In the genomic region with DNA sequence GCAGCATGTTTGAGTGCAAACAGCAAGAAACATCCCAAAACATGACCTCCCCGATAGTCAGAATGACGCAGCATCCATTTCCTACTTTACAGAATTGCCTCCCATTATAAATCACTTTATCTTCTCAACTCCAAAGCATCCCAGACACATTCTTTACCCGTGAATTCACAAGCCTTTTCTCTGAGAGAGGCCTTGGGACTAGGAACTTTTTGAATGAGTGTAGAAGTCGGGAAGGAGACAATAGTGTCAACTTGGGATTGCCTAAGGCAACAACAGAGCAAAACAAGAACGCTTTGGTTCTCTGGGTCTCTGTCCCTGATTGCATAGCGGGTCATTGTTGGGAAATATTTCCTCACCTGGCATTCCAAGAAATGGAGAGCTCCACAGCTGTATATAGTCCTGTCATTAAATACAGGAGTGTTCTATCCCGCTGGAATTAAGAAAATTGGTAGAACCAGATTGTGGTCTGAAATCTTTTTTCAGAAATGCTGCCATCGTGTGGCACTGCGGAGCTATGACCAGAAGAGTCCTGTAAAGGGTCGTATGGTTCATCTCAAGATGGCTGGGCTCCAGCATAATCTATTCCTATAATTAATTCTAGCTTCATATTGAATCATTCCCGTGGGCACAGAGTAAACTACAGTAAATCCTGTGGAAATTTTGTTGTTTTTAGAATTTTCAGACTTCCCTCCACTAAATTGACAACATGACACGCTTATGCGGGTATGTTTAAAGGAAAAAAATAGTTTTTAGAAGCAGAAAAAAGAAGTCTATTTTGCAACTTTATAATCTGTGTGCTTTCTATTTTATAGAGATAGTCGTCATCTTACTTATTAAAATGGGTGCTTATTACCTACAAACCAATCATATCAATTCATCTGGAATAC, we compare ENCODE assay signal across 8 cellular contexts. TPM values are rescaled to one million over a fixed set of nuclear protein-coding genes. Genes with fewer than 3 reads are reported as not detected.
A peak's percentile ranks its signal among the peaks of the same experiment; 100 is the strongest.
DNase-seq lines count a peak whose midpoint lies in the region; ATAC-seq and TF ChIP-seq lines count a peak whose summit lies in the region.

No MANE protein-coding gene starts in this region.

- intact Hi-C loops in CD8-positive, alpha-beta T cell (cut with DNase I, micrococcal nuclease) = loop anchor here (10.0 kb wide), 2 partner anchors 119 to 541 kb away; no protein-coding TSS in a partner anchor
- intact Hi-C loops in activated CD8-positive, alpha-beta T cell treated with anti-CD3 and anti-CD28 coated beads for 36 hours (cut with micrococcal nuclease) = loop anchor here (2.0 kb wide), 1 partner anchor 121 kb away; no protein-coding TSS in a partner anchor

- no peaks in the 10 kb centered on the region for H3K36me3 ChIP-seq in CD8-positive, alpha-beta T cell (ENCODE audit: insufficient read depth, low read length)

- no peaks in the 10 kb centered on the region for H3K9me3 Mint-ChIP-seq in CD8-positive, alpha-beta T cell
- H3K9me3 Mint-ChIP-seq in activated CD8-positive, alpha-beta T cell treated with anti-CD3 and anti-CD28 coated beads for 36 hours = no peaks in the 10 kb centered on the region
- H3K9me3 Mint-ChIP-seq in neural crest cell = no peaks in the 10 kb centered on the region

- H3K4me3 ChIP-seq in CD8-positive, alpha-beta T cell (ENCODE audit: low read depth, low read length) = no peak overlapping the region
- H3K4me3 ChIP-seq in foreskin fibroblast (ENCODE audit: low read depth in 1 of 2, low read length in 2 of 2) = peak overlapping the region; percentile 40 to 45

- no peak overlapping the region for H3K4me3 Mint-ChIP-seq in CD8-positive, alpha-beta T cell
- H3K4me3 Mint-ChIP-seq in activated CD8-positive, alpha-beta T cell treated with anti-CD3 and anti-CD28 coated beads for 36 hours = no peak overlapping the region
- peak overlapping the region; percentile 57 for H3K4me3 Mint-ChIP-seq in neural crest cell

- H3K27ac Mint-ChIP-seq in CD8-positive, alpha-beta T cell = no peak overlapping the region
- H3K27ac Mint-ChIP-seq in activated CD8-positive, alpha-beta T cell treated with anti-CD3 and anti-CD28 coated beads for 36 hours = no peak overlapping the region
- H3K27ac Mint-ChIP-seq in neural crest cell (ENCODE audit: unreplicated experiment) = peak overlapping the region; percentile 43

- peak; percentile 66 for TF ChIP-seq CTCF in CD8-positive, alpha-beta T cell (IDR thresholded peaks at IDR 0.05)
- TF ChIP-seq CTCF in activated CD8-positive, alpha-beta T cell treated with anti-CD3 and anti-CD28 coated beads for 36 hours (IDR thresholded peaks at IDR 0.05) = peak; percentile 80
- TF ChIP-seq CTCF in foreskin fibroblast (IDR thresholded peaks at IDR 0.05; ENCODE audit: low read depth, low read length) (peak; percentile 83), neural crest cell (conservative IDR thresholded peaks at IDR 0.05) (peak; percentile 97)

- H3K27ac ChIP-seq in CD8-positive, alpha-beta T cell (ENCODE audit: low read depth, low read length) = no peak overlapping the region

- peaks cover 12% of the 10 kb centered on the region for H3K4me1 Mint-ChIP-seq in CD8-positive, alpha-beta T cell (ENCODE audit: low read depth)
- peaks cover 7% of the 10 kb centered on the region for H3K4me1 Mint-ChIP-seq in activated CD8-positive, alpha-beta T cell treated with anti-CD3 and anti-CD28 coated beads for 36 hours (ENCODE audit: low read depth)
- peaks cover 33% of the 10 kb centered on the region for H3K4me1 Mint-ChIP-seq in neural crest cell

- POLR2A ChIA-PET in CD8-positive, alpha-beta T cell (lab: Charles Lee) = no interaction called here
- POLR2A ChIA-PET in activated CD8-positive, alpha-beta T cell treated with anti-CD3 and anti-CD28 coated beads for 36 hours (lab: Charles Lee) = no interaction called here

- DNase-seq in CD8-positive, alpha-beta T cell = peak in 3 of 7 experiments; percentile 16 to 42 (median 28)
- DNase-seq in NCI-H510A treated with DMSO at 0.1 percent for 48 hours (lab: John Stamatoyannopoulos, UW) = peak; percentile 56
- peak; percentile 56 for DNase-seq in activated CD8-positive, alpha-beta T cell treated with anti-CD3 and anti-CD28 coated beads for 36 hours
- peak; percentile 67 to 80 for DNase-seq in foreskin fibroblast
- DNase-seq in neural crest cell (ENCODE audit: low read depth, low spot score) = peak; percentile 53
- DNase-seq in effector CD4-positive, alpha-beta T cell = no peak

- no peaks in the 10 kb centered on the region for H3K9me3 ChIP-seq in CD8-positive, alpha-beta T cell (ENCODE audit: low read length)

- H3K27me3 ChIP-seq in CD8-positive, alpha-beta T cell (ENCODE audit: insufficient read depth, low read length) = no peaks in the 10 kb centered on the region

- peaks cover 6% of the 10 kb centered on the region for H3K4me1 ChIP-seq in CD8-positive, alpha-beta T cell (ENCODE audit: insufficient read depth, low read length)

- H3K27me3 Mint-ChIP-seq in CD8-positive, alpha-beta T cell (ENCODE audit: low read depth) = peaks cover 27% of the 10 kb centered on the region
- H3K27me3 Mint-ChIP-seq in activated CD8-positive, alpha-beta T cell treated with anti-CD3 and anti-CD28 coated beads for 36 hours = peaks cover 32% of the 10 kb centered on the region
- H3K27me3 Mint-ChIP-seq in neural crest cell (ENCODE audit: low read depth) = no peaks in the 10 kb centered on the region

- H3K36me3 Mint-ChIP-seq in CD8-positive, alpha-beta T cell = no peaks in the 10 kb centered on the region
- H3K36me3 Mint-ChIP-seq in activated CD8-positive, alpha-beta T cell treated with anti-CD3 and anti-CD28 coated beads for 36 hours (ENCODE audit: low read depth) = no peaks in the 10 kb centered on the region
- H3K36me3 Mint-ChIP-seq in neural crest cell (ENCODE audit: low read depth) = no peaks in the 10 kb centered on the region

- CTCF ChIA-PET in CD8-positive, alpha-beta T cell (lab: Charles Lee) = interaction anchor here (0.7 to 1.4 kb wide), 8 partner anchors 10 to 238 kb away, joined by 3 to 5 read pairs (median 3); no protein-coding TSS in a partner anchor
- CTCF ChIA-PET in activated CD8-positive, alpha-beta T cell treated with anti-CD3 and anti-CD28 coated beads for 36 hours (lab: Charles Lee) = interaction anchor here (0.7 to 3.6 kb wide), 32 partner anchors 10 to 541 kb away, joined by 3 to 29 read pairs (median 4); no protein-coding TSS in a partner anchor

- ATAC-seq in CD8-positive, alpha-beta T cell = peak; percentile 74
- ATAC-seq in GM19023 (IDR thresholded peaks at IDR 0.05; ENCODE audit: unreplicated experiment) = peak; percentile 82
- ATAC-seq in HG03280 (IDR thresholded peaks at IDR 0.05; ENCODE audit: unreplicated experiment) = peak; percentile 80
- peak; percentile 77 for ATAC-seq in activated CD8-positive, alpha-beta T cell treated with anti-CD3 and anti-CD28 coated beads for 36 hours

RNA-seq across cellular contexts. Expression of a gene that starts 2.0 kb away (rescaled TPM):
- not detected for total RNA-seq in CD8-positive, alpha-beta T cell
- total RNA-seq in activated CD8-positive, alpha-beta T cell treated with anti-CD3 and anti-CD28 coated beads for 36 hours = not detected
- 14.2 and 23.5 TPM in 2 replicates for total RNA-seq in neural crest cell

RNA-seq across cellular contexts. Expression of a gene that starts 33.9 kb away (rescaled TPM):
- 1 to 10 TPM; 3.0 to 3.2 TPM for total RNA-seq in CD8-positive, alpha-beta T cell
- total RNA-seq in activated CD8-positive, alpha-beta T cell treated with anti-CD3 and anti-CD28 coated beads for 36 hours = 1 to 10 TPM; 2.3 to 2.8 TPM
- 37.3 and 37.9 TPM in 2 replicates for total RNA-seq in neural crest cell

Comparison
In these comparisons a context has a peak if more than half of its experiments do, and no peak if none do; other contexts are left out.
1. RNA of a gene that starts 2.0 kb away (total RNA-seq): 14.2 to 23.5 TPM in neural crest cell; not detected in CD8-positive, alpha-beta T cell and not detected in activated CD8-positive, alpha-beta T cell treated with anti-CD3 and anti-CD28 coated beads for 36 hours; every median in the first group is over 10 times any median in the second.
2. Peak in every context shown above with its lines, with median percentiles within 50 percentile points of each other: ATAC-seq and CTCF ChIP-seq.